Comparison of ENCODE assay signal across 16 cellular contexts in genomic region chr9:69527454-69527853, GRCh38.
"Had no signal": no experiment of that assay in that cellular context is flagged by ENCODE, and none has a peak within 500 bp of the region (broad histone marks: within the 10 kb centered on the region; RNA-seq: fewer than 3 reads in every experiment).

No MANE protein-coding gene starts in this region.

- ATAC-seq: foreskin keratinocyte; left ventricle myocardium superior; naive thymus-derived CD4-positive, alpha-beta T cell had no signal

- DNase-seq: effector CD4-positive, alpha-beta T cell; endodermal cell; erythroblast; foreskin keratinocyte; immature natural killer cell; left ventricle myocardium superior; mammary epithelial cell; naive thymus-derived CD4-positive, alpha-beta T cell; nephron progenitor cell; posterior cingulate gyrus; small intestine; stimulated activated CD4-positive, alpha-beta T cell treated with anti-CD3 and anti-CD28 coated beads, Interleukin-12 subunit alpha, Interleukin-12 subunit beta, amount 100 ng/mL, for 4 hours; stimulated activated naive CD4-positive, alpha-beta T cell; stomach; substantia nigra; trophoblast cell had no signal
